In genomic region chr10:80077869-80078447, GRCh38 we compare ENCODE assay signal across 8 cellular contexts. TPM values are rescaled to one million over a fixed set of nuclear protein-coding genes. Genes with fewer than 3 reads are reported as not detected.
DNase-seq lines count a peak whose midpoint lies in the region; ATAC-seq and TF ChIP-seq lines count a peak whose summit lies in the region.

No MANE protein-coding gene starts in this region.

- in situ Hi-C loops in IMR-90 (cut with MboI; ENCODE audit: low sequenced_read_pairs), result no loop called here

- H3K4me2 ChIP-seq in BLaER1 treated with 17β-estradiol and CSF1 and Interleukin-3, amounts not matched to agents 10 nM and 100 nM, result peak overlapping the region; percentile 74 to 99 (median 91)
- peak overlapping the region; percentile 68 for H3K4me2 ChIP-seq in IMR-90 (ENCODE audit: low read depth, low read length)

- peak overlapping the region; percentile 52 for H4K91ac ChIP-seq in IMR-90 (ENCODE audit: insufficient read depth, low read depth, low read length)

- H3K4ac ChIP-seq in IMR-90 (ENCODE audit: low read depth, low read length), result peak overlapping the region; percentile 79

- H4K8ac ChIP-seq in IMR-90 (ENCODE audit: low read depth in 2 of 2, low read length in 2 of 2), result peak overlapping the region; percentile 82 to 99

- peak overlapping the region; percentile 59; the same call in 1 of the 2 replicates for H3K56ac ChIP-seq in IMR-90 (ENCODE audit: extremely low read depth, insufficient read depth, low read length)

- H3K23ac ChIP-seq in IMR-90 (ENCODE audit: low read depth, low read length), result peak overlapping the region; percentile 70; the same call in 1 of the 2 replicates

- H2AK9ac ChIP-seq in IMR-90 (replicated peaks; ENCODE audit: low read depth, low read length, poor library complexity), result peak overlapping the region; percentile 89

- no TSS peak for BruUV-seq in IMR-90 (replicated peaks; lab: Mats Ljungman, UMichigan)

- intact Hi-C loops in IMR-90 (cut with micrococcal nuclease) (loop anchor here (2.0 kb wide), 1 partner anchor 59 kb away; no protein-coding TSS in a partner anchor), natural killer cell (cut with micrococcal nuclease) (no loop called here)

- peaks cover 20% of the 10 kb centered on the region in 2 donors for H3K4me1 Mint-ChIP-seq in natural killer cell

- H4K5ac ChIP-seq in IMR-90 (ENCODE audit: low read depth, low read length), result peak overlapping the region; percentile 40

- whole genome bisulfite sequencing in IMR-90 (ENCODE audit: extremely low coverage in 2 of 2, insufficient read length in 1 of 2), 2 experiments, result 42% methylated on average over 4 of the region's 14 CpGs; no CpG with 5 or more reads in 1 of the 2 experiments

- H3K9me3 Mint-ChIP-seq in natural killer cell, result no peaks in the 10 kb centered on the region

- H2BK20ac ChIP-seq in IMR-90 (ENCODE audit: low read depth, low read length), result 0 out of 2 replicates have a peak overlapping the region, but pooled peaks have one; percentile 39

- ATAC-seq in IMR-90 (ENCODE audit: low read depth), result no peak
- no peak for ATAC-seq in natural killer cell
- ATAC-seq in GM21360 (IDR thresholded peaks at IDR 0.05; ENCODE audit: unreplicated experiment), result no peak
- no peak for ATAC-seq in HG03342 (IDR thresholded peaks at IDR 0.05; ENCODE audit: unreplicated experiment)

- no peaks in the 10 kb centered on the region for H3K36me3 Mint-ChIP-seq in natural killer cell

- H3K9me1 ChIP-seq in IMR-90 (ENCODE audit: insufficient read depth, low read length), result peaks cover 3% of the 10 kb centered on the region; the same call in 1 of the 2 replicates

- peak overlapping the region; percentile 83 to 91 (median 88) for H3K9ac ChIP-seq in BLaER1 treated with 17β-estradiol and CSF1 and Interleukin-3, amounts not matched to agents 10 nM and 100 nM
- H3K9ac ChIP-seq in IMR-90 (ENCODE audit: low read depth, low read length), result peak overlapping the region; percentile 63

- H3K9me3 ChIP-seq in BLaER1 treated with 17β-estradiol and CSF1 and Interleukin-3, amounts not matched to agents 10 nM and 100 nM (replicated peaks in 1 of 11), result no peaks in the 10 kb centered on the region
- H3K9me3 ChIP-seq in IMR-90 (ENCODE audit: control insufficient read depth, insufficient read depth, low read length), result no peaks in the 10 kb centered on the region

- H2BK5ac ChIP-seq in IMR-90 (ENCODE audit: low read depth, low read length, poor library complexity, severe bottlenecking), result peak overlapping the region; percentile 68

- H2BK120ac ChIP-seq in IMR-90 (ENCODE audit: low read depth, low read length), result no peak overlapping the region

- H2AFZ ChIP-seq in IMR-90 (replicated peaks; ENCODE audit: low read length, poor library complexity), result peak overlapping the region; percentile 99

- H3K27me3 Mint-ChIP-seq in natural killer cell (ENCODE audit: low read depth in 2 of 2), result peaks cover 0 to 2% of the 10 kb centered on the region in 2 donors

- H3K27ac Mint-ChIP-seq in natural killer cell, result peak overlapping the region; percentile 91 to 97

- DNase-seq in IMR-90 (no peak), choroid plexus epithelial cell (ENCODE audit: low read depth) (no peak), natural killer cell (no peak), SK-N-DZ (ENCODE audit: low spot score) (no peak), CD1c-positive myeloid dendritic cell (ENCODE audit: extremely low spot score) (no peak)

- H2BK15ac ChIP-seq in IMR-90 (ENCODE audit: low read depth, low read length), result no peak overlapping the region

- peaks cover 0 to 10% of the 10 kb centered on the region in 2 experiments; a peak in 3 of 4 replicates for H3K79me1 ChIP-seq in IMR-90 (ENCODE audit: low read depth in 1 of 2, low read length in 2 of 2)

- no peaks in the 10 kb centered on the region for H4K20me1 ChIP-seq in BLaER1 treated with 17β-estradiol and CSF1 and Interleukin-3, amounts not matched to agents 10 nM and 100 nM
- no peaks in the 10 kb centered on the region for H4K20me1 ChIP-seq in IMR-90 (ENCODE audit: insufficient read depth, low read length)

- TF ChIP-seq CTCF in IMR-90 (conservative IDR thresholded peaks at IDR 0.05; ENCODE audit: low read depth, low read length) (no peak), choroid plexus epithelial cell (conservative IDR thresholded peaks at IDR 0.05; ENCODE audit: low read depth, low read length) (no peak), natural killer cell (IDR thresholded peaks at IDR 0.05) (no peak)

- TF ChIP-seq RAD21 in IMR-90 (IDR thresholded peaks at IDR 0.05; ENCODE audit: low read length), result no peak

- no peak overlapping the region for H3K18ac ChIP-seq in IMR-90 (ENCODE audit: low read depth, low read length)

- TF ChIP-seq POLR2A in IMR-90 (IDR thresholded peaks at IDR 0.05; ENCODE audit: low read depth, low read length), result no peak

- dilution Hi-C loops in IMR-90 (cut with HindIII; ENCODE audit: low sequenced_read_pairs, unreplicated experiment), result no loop called here

- H3K4me3 ChIP-seq in BLaER1 treated with 17β-estradiol and CSF1 and Interleukin-3, amounts not matched to agents 10 nM and 100 nM, result peak overlapping the region; percentile 73 to 91 (median 80)
- H3K4me3 ChIP-seq in IMR-90 (ENCODE audit: insufficient read depth, low read depth, low read length) (peak overlapping the region; percentile 77), choroid plexus epithelial cell (ENCODE audit: low read depth, low read length) (peak overlapping the region; percentile 64)

- no peak overlapping the region for H2AK5ac ChIP-seq in IMR-90 (ENCODE audit: low read depth, low read length)

- peak overlapping the region; percentile 67 for H3K14ac ChIP-seq in IMR-90 (replicated peaks; ENCODE audit: low read depth, low read length)

- peak overlapping the region; percentile 80 to 90 (median 86); a peak in 21 of 22 replicates for H3K27ac ChIP-seq in BLaER1 treated with 17β-estradiol and CSF1 and Interleukin-3, amounts not matched to agents 10 nM and 100 nM
- peak overlapping the region; percentile 71 for H3K27ac ChIP-seq in IMR-90 (ENCODE audit: insufficient read depth, low read length)

- H3K36me3 ChIP-seq in BLaER1 treated with 17β-estradiol and CSF1 and Interleukin-3, amounts not matched to agents 10 nM and 100 nM, result peaks cover 0 to 8% (median 0%) of the 10 kb centered on the region in 11 experiments; a peak in 3 of 22 replicates
- H3K36me3 ChIP-seq in IMR-90 (ENCODE audit: control insufficient read depth, insufficient read depth, low read length), result no peaks in the 10 kb centered on the region

- H3K4me3 Mint-ChIP-seq in natural killer cell, result peak overlapping the region; percentile 99

- CTCF ChIA-PET in IMR-90 (lab: Yijun Ruan, JAX), result interaction anchor here (0.6 to 0.9 kb wide), 2 partner anchors 19 to 362 kb away, joined by 3 read pairs; no protein-coding TSS in a partner anchor

- POLR2A ChIA-PET in IMR-90 (lab: Charles Lee; ENCODE audit: unreplicated experiment), result no interaction called here

- H3K27me3 ChIP-seq in BLaER1 treated with 17β-estradiol and CSF1 and Interleukin-3, amounts not matched to agents 10 nM and 100 nM, result no peaks in the 10 kb centered on the region
- H3K27me3 ChIP-seq in IMR-90 (ENCODE audit: control insufficient read depth, insufficient read depth, low read length), result no peaks in the 10 kb centered on the region

- H3K4me1 ChIP-seq in BLaER1 treated with 17β-estradiol and CSF1 and Interleukin-3, amounts not matched to agents 10 nM and 100 nM, result peaks cover 17 to 27% (median 18%) of the 10 kb centered on the region in 10 experiments
- no peaks in the 10 kb centered on the region for H3K4me1 ChIP-seq in IMR-90 (ENCODE audit: control insufficient read depth, insufficient read depth, low read length)

TF ChIP-seq in IMR-90, 13 proteins besides CTCF, POLR2A, EP300 and RAD21 (continues in another document):
- TF ChIP-seq MAZ (IDR thresholded peaks at IDR 0.05; ENCODE audit: borderline replicate concordance, low read depth, low read length), result no peak
- TF ChIP-seq, protein P1, sequence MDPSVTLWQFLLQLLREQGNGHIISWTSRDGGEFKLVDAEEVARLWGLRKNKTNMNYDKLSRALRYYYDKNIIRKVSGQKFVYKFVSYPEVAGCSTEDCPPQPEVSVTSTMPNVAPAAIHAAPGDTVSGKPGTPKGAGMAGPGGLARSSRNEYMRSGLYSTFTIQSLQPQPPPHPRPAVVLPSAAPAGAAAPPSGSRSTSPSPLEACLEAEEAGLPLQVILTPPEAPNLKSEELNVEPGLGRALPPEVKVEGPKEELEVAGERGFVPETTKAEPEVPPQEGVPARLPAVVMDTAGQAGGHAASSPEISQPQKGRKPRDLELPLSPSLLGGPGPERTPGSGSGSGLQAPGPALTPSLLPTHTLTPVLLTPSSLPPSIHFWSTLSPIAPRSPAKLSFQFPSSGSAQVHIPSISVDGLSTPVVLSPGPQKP (IDR thresholded peaks at IDR 0.05; ENCODE audit: borderline replicate concordance, low read depth, low read length), result no peak
- TF ChIP-seq MAFK (IDR thresholded peaks at IDR 0.05; ENCODE audit: low read depth, low read length), result no peak
- TF ChIP-seq CEBPB (IDR thresholded peaks at IDR 0.05; ENCODE audit: low read depth, low read length), result no peak
- TF ChIP-seq FOS (IDR thresholded peaks at IDR 0.05; ENCODE audit: low read depth, low read length), result no peak
- TF ChIP-seq NFE2L2 (IDR thresholded peaks at IDR 0.05; ENCODE audit: low read depth, low read length), result no peak
- no peak for TF ChIP-seq CHD1 (IDR thresholded peaks at IDR 0.05; ENCODE audit: low read depth, low read length)
- TF ChIP-seq RCOR1 (IDR thresholded peaks at IDR 0.05; ENCODE audit: insufficient replicate concordance, low read length), result no peak
- no peak for TF ChIP-seq RFX5 (IDR thresholded peaks at IDR 0.05; ENCODE audit: low read depth, low read length)

RNA-seq across cellular contexts. Expression of gene TMEM254, which starts 0.5 kb away (rescaled TPM):
- total RNA-seq in IMR-90 (2012; rRNA removed), result 4.4 and 4.7 TPM in 2 replicates
- 9.1 and 10.7 TPM in 2 replicates for polyA plus RNA-seq in IMR-90 (2012; rRNA removed)
- polyA plus RNA-seq in IMR-90 (2012; cell fraction: cytosol; rRNA removed), result 5.0 and 6.8 TPM in 2 replicates
- polyA plus RNA-seq in IMR-90 (2012; cell fraction: nucleus; rRNA removed; ENCODE audit: low replicate concordance), result 3.8 and 13.3 TPM in 2 replicates
- total RNA-seq in natural killer cell, result 10 to 100 TPM in 2 of 3 donors, 1 to 10 TPM in 1; 7.1 to 11.1 (median 10.3) TPM
- polyA plus RNA-seq in SK-N-DZ (2014; cell fraction: cytosol; rRNA removed), result 10.6 and 11.1 TPM in 2 replicates
- 10.3 and 11.4 TPM in 2 replicates for polyA plus RNA-seq in SK-N-DZ (2014; cell fraction: nucleus; rRNA removed)

RNA-seq across cellular contexts. Expression of gene PLAC9, which starts 54.6 kb away (rescaled TPM):
- 1.6 and 1.9 TPM in 2 replicates for total RNA-seq in IMR-90 (2012; rRNA removed)
- 12.2 and 15.6 TPM in 2 replicates for polyA plus RNA-seq in IMR-90 (2012; rRNA removed)
- 8.4 and 13.4 TPM in 2 replicates for polyA plus RNA-seq in IMR-90 (2012; cell fraction: cytosol; rRNA removed)
- polyA plus RNA-seq in IMR-90 (2012; cell fraction: nucleus; rRNA removed; ENCODE audit: low replicate concordance), result 2.1 and 3.1 TPM in 2 replicates
- not detected for total RNA-seq in natural killer cell
- not detected in 2 replicates for polyA plus RNA-seq in SK-N-DZ (2014; cell fraction: cytosol; rRNA removed)
- polyA plus RNA-seq in SK-N-DZ (2014; cell fraction: nucleus; rRNA removed), result not detected in 2 replicates
